ENCODE assay signal across 27 cellular contexts in the genomic region with DNA sequence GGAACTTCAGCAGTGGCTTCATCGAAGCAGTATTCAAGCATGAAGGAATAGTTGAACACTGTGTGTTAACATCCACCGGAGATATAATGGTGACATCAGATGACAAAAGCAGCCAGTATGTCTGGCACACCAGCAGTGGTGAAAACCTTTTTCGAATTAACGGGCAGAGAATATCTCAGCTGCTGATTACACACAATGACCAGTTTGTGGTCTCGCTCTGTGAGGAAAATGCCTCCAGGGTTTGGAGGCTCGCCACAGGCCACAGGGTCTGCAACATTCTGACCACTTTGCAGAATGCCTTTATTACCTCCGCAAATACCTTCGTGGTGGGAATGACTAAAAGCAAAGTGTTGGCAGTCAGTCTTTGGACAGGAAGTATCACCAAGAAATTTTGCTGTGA.
A peak's percentile ranks its signal among the peaks of the same experiment; 100 is the strongest.
DNase-seq lines count a peak whose midpoint lies in the region; ATAC-seq, FAIRE-seq and TF ChIP-seq lines count a peak whose summit lies in the region.
"Had no signal": no experiment of that assay in that cellular context is flagged by ENCODE, and none has a peak within 500 bp of the region (broad histone marks: within the 10 kb centered on the region; RNA-seq: fewer than 3 reads in every experiment).

No MANE protein-coding gene starts in this region.

- H3K36me3 ChIP-seq in SJCRH30, result no peaks in the 10 kb centered on the region
- H3K36me3 ChIP-seq: BLaER1 treated with 17β-estradiol and CSF1 and Interleukin-3, amounts not matched to agents 10 nM and 100 nM had no signal

- H3K27ac Mint-ChIP-seq in stimulated activated memory B cell treated with anti-CD40 and anti-IgM and Interleukin-4, amounts not matched to agents 10 μg/mL and 1 μg/mL and 100 μg/mL, for 72 hours, result no peak overlapping the region
- H3K27ac Mint-ChIP-seq: CD8-positive, alpha-beta memory T cell; IgD-negative memory B cell had no signal

- no peaks in the 10 kb centered on the region for H3K9me3 ChIP-seq in SJCRH30 (replicated peaks)

- no peaks in the 10 kb centered on the region for H3K27me3 ChIP-seq in SJCRH30
- peaks cover 18% of the 10 kb centered on the region for H3K27me3 ChIP-seq in foreskin keratinocyte
- H3K27me3 ChIP-seq: BLaER1 treated with 17β-estradiol and CSF1 and Interleukin-3, amounts not matched to agents 10 nM and 100 nM had no signal

- DNase-seq in GM12891 (ENCODE audit: insufficient read length, low spot score), result no peak
- DNase-seq in SJCRH30, result peak; percentile 81 to 83
- peak; percentile 91 for DNase-seq in glomerular visceral epithelial cell (ENCODE audit: extremely low spot score)
- peak; percentile 17 for DNase-seq in skeletal muscle cell (ENCODE audit: low read depth)
- no peak for DNase-seq in NCI-H446 treated with DMSO at 0.1 percent for 48 hours (lab: John Stamatoyannopoulos, UW)
- DNase-seq in foreskin keratinocyte, result no peak
- DNase-seq: CD8-positive, alpha-beta memory T cell; DMS79; H7; Karpas-422; MM.1S; NCI-H1092; NCI-H146; NCI-H2081; NCI-H2171 treated with DMSO at 0.1 percent for 48 hours; NCI-H446; NCI-H69; NK-92 treated with Interleukin-12 subunit alpha and Interleukin-12 subunit beta, amount 100 ng/mL, for 24 hours; RPMI8226; SIG-M5 had no signal

- TF ChIP-seq CTCF in foreskin keratinocyte (conservative IDR thresholded peaks at IDR 0.05), result no peak

- ATAC-seq in stimulated activated memory B cell treated with anti-CD40 and anti-IgM and Interleukin-4, amounts not matched to agents 10 μg/mL and 1 μg/mL and 100 μg/mL, for 72 hours, result no peak
- ATAC-seq in HG03571 (IDR thresholded peaks at IDR 0.05; ENCODE audit: unreplicated experiment), result no peak
- no peak for ATAC-seq in foreskin keratinocyte

- peaks cover 32% of the 10 kb centered on the region for H3K4me1 ChIP-seq in SJCRH30
- H3K4me1 ChIP-seq in foreskin keratinocyte, result peaks cover 13% of the 10 kb centered on the region
- H3K4me1 ChIP-seq: BLaER1 treated with 17β-estradiol and CSF1 and Interleukin-3, amounts not matched to agents 10 nM and 100 nM had no signal

- H3K27me3 Mint-ChIP-seq in stimulated activated memory B cell treated with anti-CD40 and anti-IgM and Interleukin-4, amounts not matched to agents 10 μg/mL and 1 μg/mL and 100 μg/mL, for 72 hours, result peaks cover 16% of the 10 kb centered on the region

- H3K27ac ChIP-seq in SJCRH30 (peak overlapping the region; percentile 55), foreskin keratinocyte (no peak overlapping the region)
- H3K27ac ChIP-seq: BLaER1 treated with 17β-estradiol and CSF1 and Interleukin-3, amounts not matched to agents 10 nM and 100 nM; HL-60 had no signal

- TF ChIP-seq POLR2A in GM12891 (IDR thresholded peaks at IDR 0.05; ENCODE audit: low read depth, low read length), result no peak

- peak; percentile 33 for FAIRE-seq in GM12891 (lab: Jason Lieb, UNC)
- FAIRE-seq: D721Med, G401.6 had no signal

- no peaks in the 10 kb centered on the region for H3K4me1 Mint-ChIP-seq in stimulated activated memory B cell treated with anti-CD40 and anti-IgM and Interleukin-4, amounts not matched to agents 10 μg/mL and 1 μg/mL and 100 μg/mL, for 72 hours
- H3K4me1 Mint-ChIP-seq: CD8-positive, alpha-beta memory T cell; IgD-negative memory B cell had no signal

- no peaks in the 10 kb centered on the region for H3K9me3 Mint-ChIP-seq in stimulated activated memory B cell treated with anti-CD40 and anti-IgM and Interleukin-4, amounts not matched to agents 10 μg/mL and 1 μg/mL and 100 μg/mL, for 72 hours

- no peak overlapping the region for H3K4me3 Mint-ChIP-seq in stimulated activated memory B cell treated with anti-CD40 and anti-IgM and Interleukin-4, amounts not matched to agents 10 μg/mL and 1 μg/mL and 100 μg/mL, for 72 hours
- H3K4me3 Mint-ChIP-seq: CD8-positive, alpha-beta memory T cell; IgD-negative memory B cell had no signal

- no peak overlapping the region for H3K4me3 ChIP-seq in SJCRH30
- H3K4me3 ChIP-seq in skeletal muscle cell (ENCODE audit: low read depth, low read length), result no peak overlapping the region
- H3K4me3 ChIP-seq: BLaER1 treated with 17β-estradiol and CSF1 and Interleukin-3, amounts not matched to agents 10 nM and 100 nM had no signal

- H3K36me3 Mint-ChIP-seq in stimulated activated memory B cell treated with anti-CD40 and anti-IgM and Interleukin-4, amounts not matched to agents 10 μg/mL and 1 μg/mL and 100 μg/mL, for 72 hours, result no peaks in the 10 kb centered on the region
- H3K36me3 Mint-ChIP-seq: CD8-positive, alpha-beta memory T cell; IgD-negative memory B cell had no signal

TF ChIP-seq in GM12891, 5 proteins besides CTCF, POLR2A, EP300 and RAD21:
- TF ChIP-seq TAF1 (IDR thresholded peaks at IDR 0.05; ENCODE audit: low read depth, low read length), result no peak
TF ChIP-seq in GM12891: peak in this region for 0.

Comparison
In these comparisons a context has a peak if more than half of its experiments do, and no peak if none do; other contexts are left out.
1. DNase-seq: peak in SJCRH30 (2 of 2), glomerular visceral epithelial cell (single experiment) and skeletal muscle cell (single experiment); none in GM12891 (single experiment), NCI-H446 treated with DMSO at 0.1 percent for 48 hours (single experiment) and foreskin keratinocyte (0 of 2).